Comparison of ENCODE assay signal across 1 cellular context in the genomic region with DNA sequence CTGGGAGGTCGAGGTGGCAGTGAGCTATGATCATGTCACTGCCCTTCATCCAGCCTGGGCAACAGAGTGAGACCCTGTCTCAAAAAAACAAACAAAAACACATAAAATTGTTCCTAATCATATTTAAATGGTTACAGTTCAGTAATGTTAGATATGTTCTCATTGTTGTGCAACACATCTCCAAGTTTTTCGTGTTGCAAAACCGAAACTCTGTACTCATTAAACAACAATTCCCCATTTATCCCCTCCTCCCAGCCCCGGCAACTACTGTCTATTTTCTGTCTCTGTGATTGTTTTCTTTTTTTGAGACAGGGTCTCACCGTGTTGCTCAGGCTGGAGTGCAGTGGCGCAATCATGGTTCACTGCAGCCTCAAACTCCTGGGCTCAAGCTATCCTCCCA.
TF ChIP-seq lines count a peak whose summit lies in the region.

No MANE protein-coding gene starts in this region.

TF ChIP-seq in HepG2, 621 proteins besides CTCF, POLR2A, EP300 and RAD21 (continued from another document):
- TF ChIP-seq, protein P1, sequence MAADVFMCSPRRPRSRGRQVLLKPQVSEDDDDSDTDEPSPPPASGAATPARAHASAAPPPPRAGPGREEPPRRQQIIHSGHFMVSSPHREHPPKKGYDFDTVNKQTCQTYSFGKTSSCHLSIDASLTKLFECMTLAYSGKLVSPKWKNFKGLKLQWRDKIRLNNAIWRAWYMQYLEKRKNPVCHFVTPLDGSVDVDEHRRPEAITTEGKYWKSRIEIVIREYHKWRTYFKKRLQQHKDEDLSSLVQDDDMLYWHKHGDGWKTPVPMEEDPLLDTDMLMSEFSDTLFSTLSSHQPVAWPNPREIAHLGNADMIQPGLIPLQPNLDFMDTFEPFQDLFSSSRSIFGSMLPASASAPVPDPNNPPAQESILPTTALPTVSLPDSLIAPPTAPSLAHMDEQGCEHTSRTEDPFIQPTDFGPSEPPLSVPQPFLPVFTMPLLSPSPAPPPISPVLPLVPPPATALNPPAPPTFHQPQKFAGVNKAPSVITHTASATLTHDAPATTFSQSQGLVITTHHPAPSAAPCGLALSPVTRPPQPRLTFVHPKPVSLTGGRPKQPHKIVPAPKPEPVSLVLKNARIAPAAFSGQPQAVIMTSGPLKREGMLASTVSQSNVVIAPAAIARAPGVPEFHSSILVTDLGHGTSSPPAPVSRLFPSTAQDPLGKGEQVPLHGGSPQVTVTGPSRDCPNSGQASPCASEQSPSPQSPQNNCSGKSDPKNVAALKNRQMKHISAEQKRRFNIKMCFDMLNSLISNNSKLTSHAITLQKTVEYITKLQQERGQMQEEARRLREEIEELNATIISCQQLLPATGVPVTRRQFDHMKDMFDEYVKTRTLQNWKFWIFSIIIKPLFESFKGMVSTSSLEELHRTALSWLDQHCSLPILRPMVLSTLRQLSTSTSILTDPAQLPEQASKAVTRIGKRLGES (CRISPR knock-in tag; IDR thresholded peaks at IDR 0.05; ENCODE audit: borderline replicate concordance) = no peak
- TF ChIP-seq TRIM24 (CRISPR knock-in tag; IDR thresholded peaks at IDR 0.05) (no peak), ZNF234 (CRISPR knock-in tag; conservative IDR thresholded peaks at IDR 0.05) (no peak), NCOA2 (CRISPR knock-in tag; IDR thresholded peaks at IDR 0.05) (no peak), JUNB (CRISPR knock-in tag; IDR thresholded peaks at IDR 0.05; ENCODE audit: borderline replicate concordance) (no peak), ZFP37 (CRISPR knock-in tag; IDR thresholded peaks at IDR 0.05; ENCODE audit: borderline replicate concordance) (no peak), KAT2B (IDR thresholded peaks at IDR 0.05; ENCODE audit: borderline replicate concordance, low read depth, low read length) (no peak)
- TF ChIP-seq, protein P2, sequence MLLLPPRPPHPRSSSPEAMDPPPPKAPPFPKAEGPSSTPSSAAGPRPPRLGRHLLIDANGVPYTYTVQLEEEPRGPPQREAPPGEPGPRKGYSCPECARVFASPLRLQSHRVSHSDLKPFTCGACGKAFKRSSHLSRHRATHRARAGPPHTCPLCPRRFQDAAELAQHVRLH (CRISPR knock-in tag; IDR thresholded peaks at IDR 0.05; ENCODE audit: borderline replicate concordance, low read depth) = no peak
